In the genomic region with DNA sequence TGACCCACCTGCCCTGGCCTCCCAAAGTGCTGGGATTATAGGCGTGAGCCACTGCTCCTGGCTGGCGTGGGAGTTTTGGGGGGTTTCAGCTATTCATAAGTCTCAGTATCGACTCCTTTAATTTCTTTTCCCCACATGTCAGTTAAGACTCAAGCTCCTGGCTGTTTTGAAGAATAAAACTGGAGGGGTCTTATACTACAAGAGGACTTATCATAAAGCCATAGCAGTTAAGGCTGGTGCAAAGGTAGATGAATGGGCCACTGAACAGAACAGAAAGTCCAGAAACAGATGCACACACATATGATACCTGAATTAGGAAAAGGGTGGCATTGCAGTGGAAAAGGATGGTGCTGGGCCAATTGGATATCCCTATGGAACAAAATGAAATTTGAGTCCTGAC, we compare ENCODE assay signal across 24 cellular contexts. TPM values are rescaled to one million over a fixed set of nuclear protein-coding genes. Genes with fewer than 3 reads are reported as not detected.
DNase-seq lines count a peak whose midpoint lies in the region; ATAC-seq and TF ChIP-seq lines count a peak whose summit lies in the region.
"Had no signal": no experiment of that assay in that cellular context is flagged by ENCODE, and none has a peak within 500 bp of the region (broad histone marks: within the 10 kb centered on the region; RNA-seq: fewer than 3 reads in every experiment).

No MANE protein-coding gene starts in this region.

- DNase-seq in RPMI8226 (peak; percentile 1), hepatocyte (ENCODE audit: low spot score) (no peak), nephron progenitor cell (no peak)
- no peak for DNase-seq in stimulated activated CD4-positive, alpha-beta T cell treated with anti-CD3 and anti-CD28 coated beads, Interleukin-4, amount 100 ng/mL, for 24 hours
- DNase-seq: 8988T; ACHN; BE2C; C1 segment of cervical spinal cord; CD4-positive, alpha-beta memory T cell; CD4-positive, CD25-positive, alpha-beta regulatory T cell; CD8-positive, alpha-beta memory T cell; COR-L47; DMS 273 treated with DMSO at 0.1 percent for 48 hours; DMS153; DMS53; DMS79; DND-41; EL; GDM1 had no signal

- no peaks in the 10 kb centered on the region for H3K9me3 ChIP-seq in hepatocyte (ENCODE audit: low read depth)
- H3K9me3 ChIP-seq: BE2C, BLaER1 had no signal

- no peaks in the 10 kb centered on the region for H3K27me3 ChIP-seq in hepatocyte
- H3K27me3 ChIP-seq: BE2C, BLaER1 had no signal

- no peak for ATAC-seq in HG03457 (IDR thresholded peaks at IDR 0.05; ENCODE audit: unreplicated experiment)

- no peak overlapping the region for H2AFZ ChIP-seq in hepatocyte

- H3K79me2 ChIP-seq in hepatocyte, result no peaks in the 10 kb centered on the region

- no peak overlapping the region for H3K4me2 ChIP-seq in hepatocyte
- H3K4me2 ChIP-seq: BLaER1 had no signal

- no peak for TF ChIP-seq CTCF in hepatocyte (IDR thresholded peaks at IDR 0.05; ENCODE audit: poor library complexity)
- no peak for TF ChIP-seq CTCF in nephron progenitor cell (IDR thresholded peaks at IDR 0.05)

- H3K4me3 Mint-ChIP-seq in nephron progenitor cell, result no peak overlapping the region
- H3K4me3 Mint-ChIP-seq: CD14-positive monocyte; CD4-positive, alpha-beta memory T cell; CD4-positive, CD25-positive, alpha-beta regulatory T cell; CD8-positive, alpha-beta memory T cell had no signal

- H3K9me3 Mint-ChIP-seq in nephron progenitor cell, result peaks cover 3% of the 10 kb centered on the region
- H3K9me3 Mint-ChIP-seq: CD4-positive, alpha-beta memory T cell had no signal

- H3K9me2 ChIP-seq in hepatocyte (replicated peaks; ENCODE audit: insufficient read depth), result no peaks in the 10 kb centered on the region

- H3K27ac ChIP-seq in hepatocyte, result peak overlapping the region; percentile 9
- H3K27ac ChIP-seq: BLaER1 had no signal

- H3K4me3 ChIP-seq in hepatocyte, result no peak overlapping the region
- H3K4me3 ChIP-seq: BLaER1 had no signal

- H3K27me3 Mint-ChIP-seq in nephron progenitor cell (ENCODE audit: low read depth, poor library complexity), result peaks cover 4% of the 10 kb centered on the region

- no peaks in the 10 kb centered on the region for H3K36me3 ChIP-seq in hepatocyte (replicated peaks; ENCODE audit: insufficient read depth, low read depth)
- H3K36me3 ChIP-seq: BE2C, BLaER1 had no signal

- 98% methylated on average over 3 of the region's 3 CpGs for WGBS in hepatocyte (ENCODE audit: low lambda C conversion rate, missing lambda C conversion rate)

- no peak overlapping the region for H3K27ac Mint-ChIP-seq in nephron progenitor cell
- H3K27ac Mint-ChIP-seq: CD14-positive monocyte; CD4-positive, alpha-beta memory T cell; CD4-positive, CD25-positive, alpha-beta regulatory T cell; CD8-positive, alpha-beta memory T cell had no signal

- no peaks in the 10 kb centered on the region for H4K20me1 ChIP-seq in hepatocyte (ENCODE audit: insufficient read depth, poor library complexity, severe bottlenecking)
- H4K20me1 ChIP-seq: BLaER1 had no signal

- peaks cover 29% of the 10 kb centered on the region for H3K4me1 Mint-ChIP-seq in nephron progenitor cell

- H3K4me1 ChIP-seq in hepatocyte (ENCODE audit: insufficient read depth), result peaks cover 30% of the 10 kb centered on the region

- no peaks in the 10 kb centered on the region for H3K36me3 Mint-ChIP-seq in nephron progenitor cell (ENCODE audit: low read depth)
- H3K36me3 Mint-ChIP-seq: CD14-positive monocyte; CD4-positive, alpha-beta memory T cell; CD4-positive, CD25-positive, alpha-beta regulatory T cell; CD8-positive, alpha-beta memory T cell had no signal

RNA-seq across cellular contexts. Expression of a gene that starts 47.4 kb away (rescaled TPM):
- 15.4 and 36.2 TPM in 2 replicates for total RNA-seq in hepatocyte
- 11.6 and 13.9 TPM in 2 replicates for polyA plus RNA-seq in hepatocyte
- total RNA-seq: A673; CD4-positive, alpha-beta memory T cell; CD4-positive, CD25-positive, alpha-beta regulatory T cell; CD8-positive, alpha-beta memory T cell; Daoy had no signal
- polyA plus RNA-seq: CD14-positive monocyte; CD4-positive, alpha-beta memory T cell; CD4-positive, CD25-positive, alpha-beta regulatory T cell; CD8-positive, alpha-beta memory T cell had no signal
